15 cellular contexts compared by ENCODE assay signal in genomic region chr2:174609261-174609660, GRCh38. TPM values are rescaled to one million over a fixed set of nuclear protein-coding genes. Genes with fewer than 3 reads are reported as not detected.
A peak's percentile ranks its signal among the peaks of the same experiment; 100 is the strongest.
DNase-seq lines count a peak whose midpoint lies in the region; ATAC-seq and TF ChIP-seq lines count a peak whose summit lies in the region.
"Had no signal": no experiment of that assay in that cellular context is flagged by ENCODE, and none has a peak within 500 bp of the region (broad histone marks: within the 10 kb centered on the region; RNA-seq: fewer than 3 reads in every experiment).

No MANE protein-coding gene starts in this region.

- H3K27me3 ChIP-seq in Karpas-422 (ENCODE audit: low read length), result no peaks in the 10 kb centered on the region
- no peaks in the 10 kb centered on the region for H3K27me3 ChIP-seq in osteoblast (ENCODE audit: insufficient read depth, low read length)
- no peaks in the 10 kb centered on the region for H3K27me3 ChIP-seq in aorta (ENCODE audit: control insufficient read depth in 1 of 2, insufficient read depth in 2 of 2, low read length in 1 of 2)

- 98 to 99% methylated on average over 4 of the region's 4 CpGs for WGBS in aorta, 2 donors

- DNase-seq in activated CD8-positive, alpha-beta memory T cell treated with anti-CD3 and anti-CD28 coated beads for 24 hours, result peak; percentile 52
- DNase-seq in activated CD8-positive, alpha-beta memory T cell treated with anti-CD3 and anti-CD28 coated beads, Interleukin-2, amount 50 U/mL, for 48 hours, result no peak
- DNase-seq in Karpas-422 (no peak), osteoblast (ENCODE audit: insufficient read length, low spot score, missing footprints) (no peak), progenitor cell of endocrine pancreas (ENCODE audit: low spot score, unreplicated experiment) (no peak), aorta (no peak)
- DNase-seq in activated naive CD8-positive, alpha-beta T cell treated with anti-CD3 and anti-CD28 coated beads for 36 hours, result no peak
- DNase-seq in activated effector memory CD4-positive, alpha-beta T cell treated with anti-CD3 and anti-CD28 coated beads, Interleukin-2, amount 50 U/mL, for 16 hours, result no peak
- DNase-seq: foreskin melanocyte, NCI-H1694, NCI-H2227 treated with DMSO at 0.1 percent for 48 hours had no signal

- H3K27ac ChIP-seq in Karpas-422 (ENCODE audit: low read length) (peak overlapping the region; percentile 99), osteoblast (ENCODE audit: low read depth, low read length) (peak overlapping the region; percentile 76), aorta (ENCODE audit: low read depth in 1 of 2, low read length in 2 of 2) (no peak overlapping the region)
- H3K27ac ChIP-seq: C4-2B, epithelial cell of prostate, SK-N-MC had no signal

- no peaks in the 10 kb centered on the region for H4K20me1 ChIP-seq in Karpas-422 (ENCODE audit: insufficient read depth, low read depth, low read length)
- no peaks in the 10 kb centered on the region for H4K20me1 ChIP-seq in osteoblast (ENCODE audit: insufficient read depth, low read length)

- H3K4me3 ChIP-seq in Karpas-422 (ENCODE audit: low read length) (no peak overlapping the region), osteoblast (ENCODE audit: insufficient read depth, low read length) (no peak overlapping the region), aorta (ENCODE audit: low read length in 2 of 2) (no peak overlapping the region)
- H3K4me3 ChIP-seq: SK-N-MC had no signal

- peaks cover 50% of the 10 kb centered on the region for H3K36me3 Mint-ChIP-seq in activated naive CD8-positive, alpha-beta T cell treated with anti-CD3 and anti-CD28 coated beads for 36 hours
- no peaks in the 10 kb centered on the region for H3K36me3 Mint-ChIP-seq in progenitor cell of endocrine pancreas (ENCODE audit: insufficient read depth)

- no peak for TF ChIP-seq CTCF in osteoblast (IDR thresholded peaks at IDR 0.05; ENCODE audit: extremely low read depth, low read depth, low read length)
- TF ChIP-seq CTCF in progenitor cell of endocrine pancreas (IDR thresholded peaks at IDR 0.05; ENCODE audit: unreplicated experiment), result no peak

- H3K4me1 ChIP-seq in Karpas-422 (ENCODE audit: low read length) (peaks cover 97% of the 10 kb centered on the region), osteoblast (ENCODE audit: insufficient read depth, low read length) (peaks cover 41% of the 10 kb centered on the region), aorta (ENCODE audit: control insufficient read depth in 1 of 2, insufficient read depth in 2 of 2, low read length in 2 of 2) (peaks cover 5 to 12% of the 10 kb centered on the region in 2 donors)

- no peak for ATAC-seq in aorta (ENCODE audit: low FRiP score)
- ATAC-seq: Panc1 had no signal

- H3K4me2 ChIP-seq in Karpas-422 (ENCODE audit: low read depth, low read length, poor library complexity, severe bottlenecking), result peak overlapping the region; percentile 71
- no peak overlapping the region for H3K4me2 ChIP-seq in osteoblast (ENCODE audit: insufficient read depth, low read length)

- no peaks in the 10 kb centered on the region for H3K9me3 ChIP-seq in Karpas-422 (ENCODE audit: low read length)
- H3K9me3 ChIP-seq in osteoblast (ENCODE audit: low read depth, low read length), result no peaks in the 10 kb centered on the region
- no peaks in the 10 kb centered on the region for H3K9me3 ChIP-seq in aorta (ENCODE audit: control insufficient read depth, low read length)

- intact Hi-C loops in aorta (cut with DNase I), result no loop called here

- peak overlapping the region; percentile 74 for H3K9ac ChIP-seq in Karpas-422 (ENCODE audit: low read length)

- no peak overlapping the region for H3K4me3 Mint-ChIP-seq in activated naive CD8-positive, alpha-beta T cell treated with anti-CD3 and anti-CD28 coated beads for 36 hours
- no peak overlapping the region for H3K4me3 Mint-ChIP-seq in progenitor cell of endocrine pancreas (ENCODE audit: low read depth)

- H3K36me3 ChIP-seq in Karpas-422 (ENCODE audit: insufficient read depth, low read length) (peaks cover 22% of the 10 kb centered on the region), osteoblast (ENCODE audit: insufficient read depth, low read length) (no peaks in the 10 kb centered on the region), aorta (ENCODE audit: control insufficient read depth in 1 of 2, insufficient read depth in 2 of 2, low read length in 1 of 2) (peaks cover 0 to 2% of the 10 kb centered on the region in 2 donors)

- H3K27ac Mint-ChIP-seq in activated naive CD8-positive, alpha-beta T cell treated with anti-CD3 and anti-CD28 coated beads for 36 hours, result peak overlapping the region; percentile 89
- no peak overlapping the region for H3K27ac Mint-ChIP-seq in progenitor cell of endocrine pancreas

- no peak overlapping the region for H2AFZ ChIP-seq in Karpas-422 (ENCODE audit: low read length)
- H2AFZ ChIP-seq in osteoblast (ENCODE audit: low read length), result no peak overlapping the region

- no peaks in the 10 kb centered on the region for H3K9me2 ChIP-seq in Karpas-422 (replicated peaks; ENCODE audit: insufficient read depth, low read length)

- H3K79me2 ChIP-seq in Karpas-422 (ENCODE audit: low read length) (peaks cover 67% of the 10 kb centered on the region), osteoblast (ENCODE audit: insufficient read depth, low read length) (peaks cover 6% of the 10 kb centered on the region)

- H3K9me3 Mint-ChIP-seq in activated naive CD8-positive, alpha-beta T cell treated with anti-CD3 and anti-CD28 coated beads for 36 hours, result peaks cover 2% of the 10 kb centered on the region
- no peaks in the 10 kb centered on the region for H3K9me3 Mint-ChIP-seq in progenitor cell of endocrine pancreas (ENCODE audit: low read depth)

- peaks cover 88% of the 10 kb centered on the region for H3K4me1 Mint-ChIP-seq in activated naive CD8-positive, alpha-beta T cell treated with anti-CD3 and anti-CD28 coated beads for 36 hours
- H3K4me1 Mint-ChIP-seq in progenitor cell of endocrine pancreas (ENCODE audit: low read depth), result peaks cover 17% of the 10 kb centered on the region

- H3K27me3 Mint-ChIP-seq in activated naive CD8-positive, alpha-beta T cell treated with anti-CD3 and anti-CD28 coated beads for 36 hours, result no peaks in the 10 kb centered on the region
- H3K27me3 Mint-ChIP-seq in progenitor cell of endocrine pancreas, result no peaks in the 10 kb centered on the region

RNA-seq across cellular contexts. Expression of gene WIPF1, which starts 11.7 kb away (rescaled TPM):
- 46.8 and 62.6 TPM in 2 replicates for total RNA-seq in Karpas-422 (2014; rRNA removed; shearing (Covaris generic); ENCODE audit: low replicate concordance)
- total RNA-seq in activated naive CD8-positive, alpha-beta T cell treated with anti-CD3 and anti-CD28 coated beads for 36 hours, result 100 to 1,000 TPM; 384 to 391 TPM
- total RNA-seq in osteoblast (17.7 and 18.0 TPM in 2 replicates), progenitor cell of endocrine pancreas (12.9 and 17.3 TPM in 2 replicates), aorta (100 to 1,000 TPM; 107 to 118 TPM)
- 10 to 100 TPM; 40.9 to 51.7 TPM for polyA plus RNA-seq in aorta

Comparison
In these comparisons a context has a peak if more than half of its experiments do, and no peak if none do; other contexts are left out.
1. H3K27ac ChIP-seq: peak in Karpas-422 (single experiment) and osteoblast (single experiment); none in aorta (0 of 2).